In genomic region chr3:95356764-95357501, GRCh38 we compare ENCODE assay signal across 14 cellular contexts.
DNase-seq lines count a peak whose midpoint lies in the region; ATAC-seq and TF ChIP-seq lines count a peak whose summit lies in the region.
"Had no signal": no experiment of that assay in that cellular context is flagged by ENCODE, and none has a peak within 500 bp of the region (broad histone marks: within the 10 kb centered on the region; RNA-seq: fewer than 3 reads in every experiment).

No MANE protein-coding gene starts in this region.

- H3K36me3 ChIP-seq in SJCRH30, result no peaks in the 10 kb centered on the region

- no peaks in the 10 kb centered on the region for H3K27me3 Mint-ChIP-seq in nephron progenitor cell (ENCODE audit: low read depth, poor library complexity)
- H3K27me3 Mint-ChIP-seq: CD4-positive, CD25-positive, alpha-beta regulatory T cell had no signal

- peak; percentile 85 for ATAC-seq in GM18909 (IDR thresholded peaks at IDR 0.05; ENCODE audit: poor library complexity, unreplicated experiment)
- ATAC-seq in HG02623 (IDR thresholded peaks at IDR 0.05; ENCODE audit: unreplicated experiment), result peak; percentile 45
- ATAC-seq in HG03520 (IDR thresholded peaks at IDR 0.05; ENCODE audit: unreplicated experiment), result peak; percentile 48
- ATAC-seq in GM21576 (IDR thresholded peaks at IDR 0.05; ENCODE audit: unreplicated experiment), result no peak
- ATAC-seq: natural killer cell had no signal

- no peaks in the 10 kb centered on the region for H3K27me3 ChIP-seq in SJCRH30

- DNase-seq in nephron progenitor cell (no peak), SJCRH30 (no peak), SK-N-DZ (ENCODE audit: low spot score) (no peak)
- no peak for DNase-seq in activated effector memory CD4-positive, alpha-beta T cell treated with anti-CD3 and anti-CD28 coated beads, Interleukin-2, amount 50 U/mL, for 16 hours
- DNase-seq: activated CD8-positive, alpha-beta memory T cell treated with anti-CD3 and anti-CD28 coated beads for 24 hours; CD4-positive, CD25-positive, alpha-beta regulatory T cell; GOT3; natural killer cell; NCI-H146 had no signal

- no peak overlapping the region for H3K4me3 ChIP-seq in SJCRH30

- H3K9me3 ChIP-seq in SJCRH30 (replicated peaks), result no peaks in the 10 kb centered on the region

- H3K36me3 Mint-ChIP-seq in nephron progenitor cell (ENCODE audit: low read depth), result no peaks in the 10 kb centered on the region
- H3K36me3 Mint-ChIP-seq: CD4-positive, CD25-positive, alpha-beta regulatory T cell had no signal

- peaks cover 10% of the 10 kb centered on the region for H3K4me1 ChIP-seq in SJCRH30

- H3K27ac ChIP-seq in SJCRH30, result no peak overlapping the region

- no peaks in the 10 kb centered on the region for H3K9me3 Mint-ChIP-seq in nephron progenitor cell
- H3K9me3 Mint-ChIP-seq: T-helper 1 cell treated with Interleukin-12 subunit alpha and Interleukin-12 subunit beta and Interleukin-4 antibody, amounts not matched to agents 30 μg/mL and 1 μg/mL, for 36 hours had no signal

- H3K27ac Mint-ChIP-seq in nephron progenitor cell, result peak overlapping the region; percentile 83
- H3K27ac Mint-ChIP-seq: CD4-positive, CD25-positive, alpha-beta regulatory T cell; natural killer cell; T-helper 1 cell treated with Interleukin-12 subunit alpha and Interleukin-12 subunit beta and Interleukin-4 antibody, amounts not matched to agents 30 μg/mL and 1 μg/mL, for 36 hours had no signal

- H3K4me1 Mint-ChIP-seq in nephron progenitor cell, result peaks cover 11% of the 10 kb centered on the region
- H3K4me1 Mint-ChIP-seq: CD4-positive, CD25-positive, alpha-beta regulatory T cell; natural killer cell had no signal

- no peak overlapping the region for H3K4me3 Mint-ChIP-seq in nephron progenitor cell
- H3K4me3 Mint-ChIP-seq: CD4-positive, CD25-positive, alpha-beta regulatory T cell; natural killer cell; T-helper 1 cell treated with Interleukin-12 subunit alpha and Interleukin-12 subunit beta and Interleukin-4 antibody, amounts not matched to agents 30 μg/mL and 1 μg/mL, for 36 hours had no signal

- TF ChIP-seq CTCF in nephron progenitor cell (IDR thresholded peaks at IDR 0.05), result no peak
